2 cellular contexts compared by ENCODE assay signal in genomic region chr3:128435058-128435457, GRCh38.
TF ChIP-seq lines count a peak whose summit lies in the region.

No MANE protein-coding gene starts in this region.

TF ChIP-seq in Ishikawa, 13 proteins besides CTCF, POLR2A, EP300 and RAD21:
- no peak for TF ChIP-seq TAF1 (IDR thresholded peaks at IDR 0.05; ENCODE audit: low read depth)
- 0 out of 2 replicates have a peak, but pooled peaks have one; percentile 36 for TF ChIP-seq EGR1 (IDR thresholded peaks at IDR 0.05)
- 0 out of 2 replicates have a peak, but pooled peaks have one; percentile 22 for TF ChIP-seq CEBPB (IDR thresholded peaks at IDR 0.05)
- TF ChIP-seq YY1 (IDR thresholded peaks at IDR 0.05; ENCODE audit: low read depth) = peak; percentile 61; the same call in 1 of the 2 replicates
- TF ChIP-seq MAX (IDR thresholded peaks at IDR 0.05) = peak; percentile 65
- TF ChIP-seq TCF12 (IDR thresholded peaks at IDR 0.05; ENCODE audit: low read depth) = peak; percentile 79
- TF ChIP-seq NFIC (IDR thresholded peaks at IDR 0.05) = peak; percentile 57
- 0 out of 2 replicates have a peak, but pooled peaks have one; percentile 7 for TF ChIP-seq CREB1 (IDR thresholded peaks at IDR 0.05; ENCODE audit: low read depth)
- peak; percentile 62 for TF ChIP-seq TEAD4 (IDR thresholded peaks at IDR 0.05)
- TF ChIP-seq ZBTB7A (IDR thresholded peaks at IDR 0.05; ENCODE audit: low read depth) = peak; percentile 100
- TF ChIP-seq USF1 (IDR thresholded peaks at IDR 0.05) = no peak
- no peak for TF ChIP-seq REST (IDR thresholded peaks at IDR 0.05; ENCODE audit: low read depth)
- peak; percentile 22; the same call in 1 of the 2 replicates for TF ChIP-seq FOXM1 (IDR thresholded peaks at IDR 0.05; ENCODE audit: borderline replicate concordance, low read depth)

TF ChIP-seq in H1, 55 proteins besides CTCF, POLR2A, EP300 and RAD21:
- TF ChIP-seq CHD1 (IDR thresholded peaks at IDR 0.05; ENCODE audit: low read depth, low read length) (no peak), KDM1A (IDR thresholded peaks at IDR 0.05; ENCODE audit: borderline replicate concordance, low read length) (no peak), MAFK (IDR thresholded peaks at IDR 0.05; ENCODE audit: low read depth, low read length) (no peak), HDAC2 (IDR thresholded peaks at IDR 0.05; ENCODE audit: borderline replicate concordance in 1 of 2, low read depth in 2 of 2, low read length in 2 of 2) (no peak)
TF ChIP-seq in H1: peak in this region for 0.
